In the genomic region with DNA sequence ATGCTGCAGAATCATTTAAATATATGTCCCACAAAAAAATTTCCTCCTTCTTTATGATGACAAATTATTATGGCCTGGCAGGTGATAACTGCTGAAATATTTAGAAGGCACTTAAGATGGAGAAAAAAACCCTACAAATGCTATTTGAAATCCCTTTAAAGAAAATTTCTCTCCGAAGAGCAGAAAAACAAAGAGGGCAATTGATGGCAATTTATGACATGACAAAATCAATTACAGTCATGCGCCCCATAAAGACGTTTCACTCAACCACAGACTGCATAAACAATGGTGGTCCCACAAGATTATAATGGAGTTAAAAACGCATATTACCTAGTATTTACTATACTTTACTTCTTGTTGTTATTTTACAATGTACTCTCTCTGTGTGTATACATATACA, we compare ENCODE assay signal across 37 cellular contexts. TPM values are rescaled to one million over a fixed set of nuclear protein-coding genes. Genes with fewer than 3 reads are reported as not detected.
"Had no signal": no experiment of that assay in that cellular context is flagged by ENCODE, and none has a peak within 500 bp of the region (broad histone marks: within the 10 kb centered on the region; RNA-seq: fewer than 3 reads in every experiment).

No MANE protein-coding gene starts in this region.

- DNase-seq: Karpas-422, MG63, MM.1S, MV-4-11, NCI-H1048, NCI-H1092, NCI-H1092 treated with DMSO at 0.1 percent for 48 hours, NCI-H1105, NCI-H1105 treated with DMSO at 0.1 percent for 48 hours, NCI-H1417, NCI-H1417 treated with DMSO at 0.1 percent for 48 hours, NCI-H1436, NCI-H1436 treated with DMSO at 0.1 percent for 48 hours, NCI-H146, NCI-H1694, NCI-H1694 treated with DMSO at 0.1 percent for 48 hours, NCI-H187, NCI-H187 treated with DMSO at 0.1 percent for 48 hours, NCI-H1930, NCI-H2029, NCI-H2029 treated with DMSO at 0.1 percent for 48 hours, NCI-H2081, NCI-H2081 treated with DMSO at 0.1 percent for 48 hours, NCI-H2107, NCI-H2171, NCI-H2171 treated with DMSO at 0.1 percent for 48 hours, NCI-H2227 treated with DMSO at 0.1 percent for 48 hours, NCI-H226, NCI-H345, NCI-H446, NCI-H446 treated with DMSO at 0.1 percent for 48 hours, NCI-H510A had no signal

- H3K4me3 ChIP-seq: MG63 had no signal

- H3K36me3 ChIP-seq: MG63 had no signal

- H3K27ac ChIP-seq: KMS-11 had no signal

- H3K9me3 ChIP-seq: MG63 had no signal

- H3K4me2 ChIP-seq: KMS-11 had no signal

- H3K9ac ChIP-seq: KMS-11 had no signal

- H3K27me3 ChIP-seq: MG63 had no signal

RNA-seq across cellular contexts. Expression of gene KIF2B, which starts 25.2 kb away (rescaled TPM):
- total RNA-seq: LHCN-M2, M059J, MCF 10A, NCI-H460 had no signal
